ENCODE assay signal across 1 cellular context in the genomic region with DNA sequence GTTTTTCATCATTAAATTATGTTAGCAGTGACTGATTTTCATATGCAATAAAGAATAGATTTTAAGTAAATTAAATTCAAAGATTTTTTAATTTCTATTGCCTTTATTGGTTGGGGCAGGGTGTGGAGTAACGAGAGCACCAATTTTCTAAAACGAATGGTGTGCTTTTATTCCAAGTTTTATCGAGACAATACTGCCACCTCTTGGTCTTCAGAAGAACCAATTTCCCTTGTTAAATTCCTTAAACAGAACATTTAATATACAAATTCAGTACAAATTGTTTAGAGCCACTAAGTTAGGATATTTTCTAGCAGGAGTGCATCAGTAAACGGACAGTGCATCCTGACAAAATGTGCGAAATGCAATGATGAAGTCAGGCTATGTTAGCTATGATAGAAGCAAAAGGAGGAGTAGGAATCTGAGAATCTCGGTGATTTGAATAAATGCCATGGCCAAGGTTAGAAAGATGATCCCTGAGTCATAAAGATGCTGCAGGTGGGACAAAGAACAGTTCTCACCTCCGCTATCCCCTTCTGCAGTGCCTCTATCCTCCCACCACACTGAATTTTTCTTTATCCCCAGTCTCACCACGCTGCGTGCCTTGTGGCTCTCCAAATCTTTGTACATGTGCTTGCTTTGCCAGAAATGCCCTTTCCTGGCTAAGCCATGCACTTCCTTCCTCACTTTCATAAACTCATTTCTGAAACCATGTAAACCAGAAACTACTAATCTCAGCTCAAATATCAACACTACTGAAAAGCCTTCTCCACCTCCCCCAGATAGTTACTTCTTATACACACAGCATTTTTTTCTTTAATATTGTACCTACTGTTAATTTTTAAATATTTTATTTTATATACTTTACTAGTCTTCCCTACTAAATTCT.
TF ChIP-seq lines count a peak whose summit lies in the region.

No MANE protein-coding gene starts in this region.

TF ChIP-seq in WTC11, 78 proteins besides CTCF, POLR2A, EP300 and RAD21 (continued from another document):
- TF ChIP-seq, protein P1, sequence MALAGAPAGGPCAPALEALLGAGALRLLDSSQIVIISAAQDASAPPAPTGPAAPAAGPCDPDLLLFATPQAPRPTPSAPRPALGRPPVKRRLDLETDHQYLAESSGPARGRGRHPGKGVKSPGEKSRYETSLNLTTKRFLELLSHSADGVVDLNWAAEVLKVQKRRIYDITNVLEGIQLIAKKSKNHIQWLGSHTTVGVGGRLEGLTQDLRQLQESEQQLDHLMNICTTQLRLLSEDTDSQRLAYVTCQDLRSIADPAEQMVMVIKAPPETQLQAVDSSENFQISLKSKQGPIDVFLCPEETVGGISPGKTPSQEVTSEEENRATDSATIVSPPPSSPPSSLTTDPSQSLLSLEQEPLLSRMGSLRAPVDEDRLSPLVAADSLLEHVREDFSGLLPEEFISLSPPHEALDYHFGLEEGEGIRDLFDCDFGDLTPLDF (CRISPR knock-in tag; IDR thresholded peaks at IDR 0.05) = no peak
- no peak for TF ChIP-seq MXD4 (CRISPR knock-in tag; IDR thresholded peaks at IDR 0.05; ENCODE audit: borderline replicate concordance)
- TF ChIP-seq, protein P2, sequence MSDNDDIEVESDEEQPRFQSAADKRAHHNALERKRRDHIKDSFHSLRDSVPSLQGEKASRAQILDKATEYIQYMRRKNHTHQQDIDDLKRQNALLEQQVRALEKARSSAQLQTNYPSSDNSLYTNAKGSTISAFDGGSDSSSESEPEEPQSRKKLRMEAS (CRISPR knock-in tag; IDR thresholded peaks at IDR 0.05) = no peak
- TF ChIP-seq, protein P3, sequence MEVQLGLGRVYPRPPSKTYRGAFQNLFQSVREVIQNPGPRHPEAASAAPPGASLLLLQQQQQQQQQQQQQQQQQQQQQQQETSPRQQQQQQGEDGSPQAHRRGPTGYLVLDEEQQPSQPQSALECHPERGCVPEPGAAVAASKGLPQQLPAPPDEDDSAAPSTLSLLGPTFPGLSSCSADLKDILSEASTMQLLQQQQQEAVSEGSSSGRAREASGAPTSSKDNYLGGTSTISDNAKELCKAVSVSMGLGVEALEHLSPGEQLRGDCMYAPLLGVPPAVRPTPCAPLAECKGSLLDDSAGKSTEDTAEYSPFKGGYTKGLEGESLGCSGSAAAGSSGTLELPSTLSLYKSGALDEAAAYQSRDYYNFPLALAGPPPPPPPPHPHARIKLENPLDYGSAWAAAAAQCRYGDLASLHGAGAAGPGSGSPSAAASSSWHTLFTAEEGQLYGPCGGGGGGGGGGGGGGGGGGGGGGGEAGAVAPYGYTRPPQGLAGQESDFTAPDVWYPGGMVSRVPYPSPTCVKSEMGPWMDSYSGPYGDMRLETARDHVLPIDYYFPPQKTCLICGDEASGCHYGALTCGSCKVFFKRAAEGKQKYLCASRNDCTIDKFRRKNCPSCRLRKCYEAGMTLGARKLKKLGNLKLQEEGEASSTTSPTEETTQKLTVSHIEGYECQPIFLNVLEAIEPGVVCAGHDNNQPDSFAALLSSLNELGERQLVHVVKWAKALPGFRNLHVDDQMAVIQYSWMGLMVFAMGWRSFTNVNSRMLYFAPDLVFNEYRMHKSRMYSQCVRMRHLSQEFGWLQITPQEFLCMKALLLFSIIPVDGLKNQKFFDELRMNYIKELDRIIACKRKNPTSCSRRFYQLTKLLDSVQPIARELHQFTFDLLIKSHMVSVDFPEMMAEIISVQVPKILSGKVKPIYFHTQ (CRISPR knock-in tag; IDR thresholded peaks at IDR 0.05) = no peak
- TF ChIP-seq GTF2I (CRISPR knock-in tag; conservative IDR thresholded peaks at IDR 0.05) = no peak
- TF ChIP-seq HMGA2 (CRISPR knock-in tag; IDR thresholded peaks at IDR 0.05) = no peak
- TF ChIP-seq RORB (CRISPR knock-in tag; IDR thresholded peaks at IDR 0.05) = no peak
- TF ChIP-seq ZNF671 (CRISPR knock-in tag; IDR thresholded peaks at IDR 0.05) = no peak
- TF ChIP-seq, protein P4, sequence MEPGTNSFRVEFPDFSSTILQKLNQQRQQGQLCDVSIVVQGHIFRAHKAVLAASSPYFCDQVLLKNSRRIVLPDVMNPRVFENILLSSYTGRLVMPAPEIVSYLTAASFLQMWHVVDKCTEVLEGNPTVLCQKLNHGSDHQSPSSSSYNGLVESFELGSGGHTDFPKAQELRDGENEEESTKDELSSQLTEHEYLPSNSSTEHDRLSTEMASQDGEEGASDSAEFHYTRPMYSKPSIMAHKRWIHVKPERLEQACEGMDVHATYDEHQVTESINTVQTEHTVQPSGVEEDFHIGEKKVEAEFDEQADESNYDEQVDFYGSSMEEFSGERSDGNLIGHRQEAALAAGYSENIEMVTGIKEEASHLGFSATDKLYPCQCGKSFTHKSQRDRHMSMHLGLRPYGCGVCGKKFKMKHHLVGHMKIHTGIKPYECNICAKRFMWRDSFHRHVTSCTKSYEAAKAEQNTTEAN (CRISPR knock-in tag; IDR thresholded peaks at IDR 0.05) = no peak
- no peak for TF ChIP-seq OVOL2 (CRISPR knock-in tag; IDR thresholded peaks at IDR 0.05; ENCODE audit: borderline replicate concordance)
